8 cellular contexts compared by ENCODE assay signal in genomic region chr13:78659450-78660110, GRCh38. TPM values are rescaled to one million over a fixed set of nuclear protein-coding genes. Genes with fewer than 3 reads are reported as not detected.
DNase-seq lines count a peak whose midpoint lies in the region; ATAC-seq, FAIRE-seq and TF ChIP-seq lines count a peak whose summit lies in the region.

No MANE protein-coding gene starts in this region.

- no peaks in the 10 kb centered on the region for H3K9me3 ChIP-seq in pancreas

- ATAC-seq in SK-N-SH treated with all-trans-retinoic acid at 6 μM for 48 hours (peak; percentile 13), pancreas (peak in 3 of 4 donors; percentile 9 to 31 (median 18)), GM21619 (IDR thresholded peaks at IDR 0.05; ENCODE audit: unreplicated experiment) (no peak)

- DNase-seq in fibroblast of pulmonary artery (ENCODE audit: low read depth) (no peak), pancreas (no peak), CD1c-positive myeloid dendritic cell (ENCODE audit: extremely low spot score) (no peak), DMS79 treated with DMSO at 0.1 percent for 48 hours (lab: John Stamatoyannopoulos, UW) (no peak)
- no peak for DNase-seq in stimulated activated CD4-positive, alpha-beta T cell treated with anti-CD3 and anti-CD28 coated beads, Interleukin-2, amount 100 ng/mL, for 24 hours

- H3K27ac ChIP-seq in pancreas = no peak overlapping the region

- no peak for FAIRE-seq in pancreas (lab: Jason Lieb, UNC)

- no peaks in the 10 kb centered on the region for H3K27me3 ChIP-seq in pancreas

- intact Hi-C loops in pancreas (cut with DNase I) = no loop called here

- no peak for TF ChIP-seq CTCF in fibroblast of pulmonary artery (IDR thresholded peaks at IDR 0.05; ENCODE audit: low read length, missing control alignments)
- TF ChIP-seq CTCF in pancreas (IDR thresholded peaks at IDR 0.05) = no peak

- 3 to 4% methylated on average over 17 of the region's 17 CpGs for WGBS in pancreas, 2 donors

- H3K4me3 ChIP-seq in GM08714 (ENCODE audit: low read length) = peak overlapping the region; percentile 88
- H3K4me3 ChIP-seq in fibroblast of pulmonary artery (replicated peaks; ENCODE audit: low read depth, low read length) = peak overlapping the region; percentile 91
- peak overlapping the region; percentile 82 to 94 (median 88) for H3K4me3 ChIP-seq in pancreas

- peaks cover 5 to 8% (median 6%) of the 10 kb centered on the region in 3 donors for H3K4me1 ChIP-seq in pancreas

- no peaks in the 10 kb centered on the region for H3K36me3 ChIP-seq in pancreas

TF ChIP-seq in SK-N-SH treated with all-trans-retinoic acid at 6 μM for 48 hours, 23 proteins besides CTCF, POLR2A, EP300 and RAD21:
- TF ChIP-seq PATZ1 (CRISPR knock-in tag; IDR thresholded peaks at IDR 0.05; ENCODE audit: borderline replicate concordance) = no peak

RNA-seq across cellular contexts. Expression of gene OBI1, which starts 0.6 kb away (rescaled TPM):
- 1 to 10 TPM; 1.9 to 4.1 (median 2.6) TPM for total RNA-seq in pancreas
- 1 to 10 TPM; 1.3 to 2.9 TPM for polyA plus RNA-seq in pancreas

RNA-seq across cellular contexts. Expression of gene POU4F1, which starts 56.2 kb away (rescaled TPM):
- under 1 TPM in 1 of 6 donors, not detected in 5; 0.06 TPM for total RNA-seq in pancreas
- under 1 TPM; 0.02 to 0.04 TPM for polyA plus RNA-seq in pancreas
